Comparison of ENCODE assay signal across 8 cellular contexts in the genomic region with DNA sequence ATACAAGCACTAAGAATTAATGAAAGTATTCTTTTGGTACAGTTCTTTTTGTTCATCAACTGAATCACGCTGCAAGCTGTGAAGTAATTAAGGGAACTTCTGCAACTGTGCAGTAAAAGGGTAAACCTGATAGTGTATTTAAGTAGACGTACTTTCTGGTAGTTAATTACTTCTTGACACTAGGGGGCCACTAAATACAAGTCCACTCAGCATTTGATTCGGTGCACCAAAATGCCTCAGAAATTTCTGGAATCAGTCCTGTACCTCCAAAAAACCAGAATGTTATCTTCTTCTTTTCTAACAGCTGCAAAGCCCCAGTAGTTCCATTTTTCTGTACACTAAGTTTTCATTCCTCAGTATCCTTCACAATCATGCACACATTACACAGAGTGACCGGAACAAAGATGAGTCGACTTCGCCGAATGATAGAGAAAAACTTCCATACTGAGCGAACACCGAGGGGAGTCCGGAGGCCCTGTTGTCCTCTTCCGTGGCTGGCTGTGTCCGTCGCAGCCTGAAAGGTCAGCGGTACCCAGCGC. TPM values are rescaled to one million over a fixed set of nuclear protein-coding genes. Genes with fewer than 3 reads are reported as not detected.
DNase-seq lines count a peak whose midpoint lies in the region; ATAC-seq, FAIRE-seq and TF ChIP-seq lines count a peak whose summit lies in the region.

No MANE protein-coding gene starts in this region.

- peak overlapping the region; percentile 100 for H3K4me3 Mint-ChIP-seq in activated T-cell treated with anti-CD3 and anti-CD28 coated beads, Interleukin-2, amount 50 U/mL, for 4 hours

- 1% methylated on average over 14 of the region's 15 CpGs for WGBS in A549 (ENCODE audit: missing lambda C conversion rate)
- 0 to 1% methylated on average over 15 of the region's 15 CpGs for whole genome bisulfite sequencing in pancreas, 2 donors

- no peaks in the 10 kb centered on the region for H3K9me3 ChIP-seq in A549
- H3K9me3 ChIP-seq in pancreas: no peaks in the 10 kb centered on the region

- H3K4me1 Mint-ChIP-seq in activated T-cell treated with anti-CD3 and anti-CD28 coated beads, Interleukin-2, amount 50 U/mL, for 4 hours (ENCODE audit: low read depth): peaks cover 51% of the 10 kb centered on the region

- intact Hi-C loops in pancreas (cut with DNase I): no loop called here

- TF ChIP-seq CTCF in A549 (IDR thresholded peaks at IDR 0.05) (peak; percentile 53), GM10266 (IDR thresholded peaks at IDR 0.05; ENCODE audit: control insufficient read depth, insufficient read depth, low read depth, missing control alignments) (peak; percentile 52), pancreas (IDR thresholded peaks at IDR 0.05) (peak; percentile 9 to 33 (median 26))

- no peak for TF ChIP-seq EP300 in A549 (IDR thresholded peaks at IDR 0.05)

- DNase-seq in A549 (ENCODE audit: low read depth in 1 of 2, low spot score in 1 of 2) (peak; percentile 62 to 66), GM10266 (ENCODE audit: extremely low spot score) (peak; percentile 42), NCI-H1105 (lab: John Stamatoyannopoulos, UW) (peak; percentile 2), germinal center (ENCODE audit: low spot score) (peak; percentile 62), pancreas (no peak), ecto neural progenitor cell (ENCODE audit: low spot score) (no peak)
- DNase-seq in activated T-cell treated with anti-CD3 and anti-CD28 coated beads, Interleukin-2, amount 50 U/mL, for 4 hours: no peak

- peaks cover 7 to 16% (median 9%) of the 10 kb centered on the region in 3 donors for H3K36me3 ChIP-seq in pancreas

- H3K36me3 Mint-ChIP-seq in activated T-cell treated with anti-CD3 and anti-CD28 coated beads, Interleukin-2, amount 50 U/mL, for 4 hours (ENCODE audit: insufficient read depth): peaks cover 24% of the 10 kb centered on the region

- peak overlapping the region; percentile 85 for H3K4me3 ChIP-seq in A549
- H3K4me3 ChIP-seq in pancreas: peak overlapping the region; percentile 69 to 96 (median 80)

- CTCF ChIA-PET in A549 (lab: Yijun Ruan, JAX): interaction anchor here (0.7 to 2.2 kb wide), 16 partner anchors 9 to 1490 kb away, joined by 3 to 9 read pairs (median 4); no protein-coding TSS in a partner anchor

- H3K4me1 ChIP-seq in A549 (peaks cover 50% of the 10 kb centered on the region), pancreas (peaks cover 13 to 20% (median 17%) of the 10 kb centered on the region in 3 donors)

- H3K27ac ChIP-seq in A549 (peak overlapping the region; percentile 85 to 90), pancreas (peak overlapping the region in 3 of 4 donors; percentile 13 to 73 (median 51))

- TF ChIP-seq RAD21 in A549 (conservative IDR thresholded peaks at IDR 0.05 in 1 of 2, IDR thresholded peaks at IDR 0.05 in 1 of 2): peak; percentile 20 to 35; a peak in 2 of 5 replicates

- no peak for FAIRE-seq in A549 (lab: Jason Lieb, UNC)
- no peak for FAIRE-seq in pancreas (lab: Jason Lieb, UNC)

- POLR2A ChIA-PET in A549 (lab: Yijun Ruan, JAX): interaction anchor here (0.6 to 0.9 kb wide), 4 partner anchors 19 to 86 kb away, joined by 3 to 5 read pairs (median 4); no protein-coding TSS in a partner anchor

- H3K27me3 ChIP-seq in pancreas: no peaks in the 10 kb centered on the region

- TF ChIP-seq POLR2A in A549 (IDR thresholded peaks at IDR 0.05; ENCODE audit: low read length): no peak

- H3K9me3 Mint-ChIP-seq in activated T-cell treated with anti-CD3 and anti-CD28 coated beads, Interleukin-2, amount 50 U/mL, for 4 hours: no peaks in the 10 kb centered on the region

- no peaks in the 10 kb centered on the region for H3K27me3 Mint-ChIP-seq in activated T-cell treated with anti-CD3 and anti-CD28 coated beads, Interleukin-2, amount 50 U/mL, for 4 hours (ENCODE audit: low read depth)

- ATAC-seq in A549: peak; percentile 72 to 75
- ATAC-seq in HG02623 (IDR thresholded peaks at IDR 0.05; ENCODE audit: unreplicated experiment): peak; percentile 34
- ATAC-seq in activated T-cell treated with anti-CD3 and anti-CD28 coated beads, Interleukin-2, amount 50 U/mL, for 4 hours: peak; percentile 41 to 51
- peak; percentile 66 to 78 (median 74) for ATAC-seq in pancreas

- peak overlapping the region; percentile 81 for H3K4me2 ChIP-seq in A549

TF ChIP-seq in A549, 52 proteins besides CTCF, POLR2A, EP300 and RAD21 (continues in another document):
- TF ChIP-seq SMC3 (IDR thresholded peaks at IDR 0.05) (peak; percentile 40; the same call in 1 of the 3 replicates), CBX8 (IDR thresholded peaks at IDR 0.05) (no peak), FOXS1 (CRISPR knock-in tag; IDR thresholded peaks at IDR 0.05) (no peak), FOSB (CRISPR knock-in tag; IDR thresholded peaks at IDR 0.05) (no peak), RNF2 (IDR thresholded peaks at IDR 0.05; ENCODE audit: borderline replicate concordance, low read depth) (no peak), MAFK (IDR thresholded peaks at IDR 0.05; ENCODE audit: partially characterized antibody) (peak; percentile 65), ZFP36 (IDR thresholded peaks at IDR 0.05; ENCODE audit: borderline replicate concordance, partially characterized antibody) (no peak), ESRRA (IDR thresholded peaks at IDR 0.05; ENCODE audit: borderline replicate concordance, low read length) (no peak), MYC (IDR thresholded peaks at IDR 0.05; ENCODE audit: borderline replicate concordance, low read length) (no peak), NR3C1 (IDR thresholded peaks at IDR 0.05) (no peak), KDM5A (IDR thresholded peaks at IDR 0.05) (no peak), JUNB (IDR thresholded peaks at IDR 0.05) (no peak), GATA3 (IDR thresholded peaks at IDR 0.05; ENCODE audit: borderline replicate concordance) (no peak), PHF8 (IDR thresholded peaks at IDR 0.05; ENCODE audit: borderline replicate concordance, low read depth) (no peak), ZSCAN20 (CRISPR knock-in tag; IDR thresholded peaks at IDR 0.05) (no peak), HDAC2 (IDR thresholded peaks at IDR 0.05) (0 out of 2 replicates have a peak, but pooled peaks have one; percentile 17), POLR2AphosphoS2 (conservative IDR thresholded peaks at IDR 0.05; ENCODE audit: low read length) (no peak), HOXB13 (CRISPR knock-in tag; IDR thresholded peaks at IDR 0.05; ENCODE audit: low read depth) (no peak)
- TF ChIP-seq, protein P1, sequence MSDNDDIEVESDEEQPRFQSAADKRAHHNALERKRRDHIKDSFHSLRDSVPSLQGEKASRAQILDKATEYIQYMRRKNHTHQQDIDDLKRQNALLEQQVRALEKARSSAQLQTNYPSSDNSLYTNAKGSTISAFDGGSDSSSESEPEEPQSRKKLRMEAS (IDR thresholded peaks at IDR 0.05): no peak
- TF ChIP-seq, protein P2, sequence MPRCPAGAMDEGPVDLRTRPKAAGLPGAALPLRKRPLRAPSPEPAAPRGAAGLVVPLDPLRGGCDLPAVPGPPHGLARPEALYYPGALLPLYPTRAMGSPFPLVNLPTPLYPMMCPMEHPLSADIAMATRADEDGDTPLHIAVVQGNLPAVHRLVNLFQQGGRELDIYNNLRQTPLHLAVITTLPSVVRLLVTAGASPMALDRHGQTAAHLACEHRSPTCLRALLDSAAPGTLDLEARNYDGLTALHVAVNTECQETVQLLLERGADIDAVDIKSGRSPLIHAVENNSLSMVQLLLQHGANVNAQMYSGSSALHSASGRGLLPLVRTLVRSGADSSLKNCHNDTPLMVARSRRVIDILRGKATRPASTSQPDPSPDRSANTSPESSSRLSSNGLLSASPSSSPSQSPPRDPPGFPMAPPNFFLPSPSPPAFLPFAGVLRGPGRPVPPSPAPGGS (IDR thresholded peaks at IDR 0.05): no peak
- TF ChIP-seq, protein P3, sequence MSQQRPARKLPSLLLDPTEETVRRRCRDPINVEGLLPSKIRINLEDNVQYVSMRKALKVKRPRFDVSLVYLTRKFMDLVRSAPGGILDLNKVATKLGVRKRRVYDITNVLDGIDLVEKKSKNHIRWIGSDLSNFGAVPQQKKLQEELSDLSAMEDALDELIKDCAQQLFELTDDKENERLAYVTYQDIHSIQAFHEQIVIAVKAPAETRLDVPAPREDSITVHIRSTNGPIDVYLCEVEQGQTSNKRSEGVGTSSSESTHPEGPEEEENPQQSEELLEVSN (IDR thresholded peaks at IDR 0.05; ENCODE audit: borderline replicate concordance, low read depth): no peak
- TF ChIP-seq, protein P4, sequence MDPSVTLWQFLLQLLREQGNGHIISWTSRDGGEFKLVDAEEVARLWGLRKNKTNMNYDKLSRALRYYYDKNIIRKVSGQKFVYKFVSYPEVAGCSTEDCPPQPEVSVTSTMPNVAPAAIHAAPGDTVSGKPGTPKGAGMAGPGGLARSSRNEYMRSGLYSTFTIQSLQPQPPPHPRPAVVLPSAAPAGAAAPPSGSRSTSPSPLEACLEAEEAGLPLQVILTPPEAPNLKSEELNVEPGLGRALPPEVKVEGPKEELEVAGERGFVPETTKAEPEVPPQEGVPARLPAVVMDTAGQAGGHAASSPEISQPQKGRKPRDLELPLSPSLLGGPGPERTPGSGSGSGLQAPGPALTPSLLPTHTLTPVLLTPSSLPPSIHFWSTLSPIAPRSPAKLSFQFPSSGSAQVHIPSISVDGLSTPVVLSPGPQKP (IDR thresholded peaks at IDR 0.05; ENCODE audit: low read depth, low read length): no peak

RNA-seq across cellular contexts. Expression of a gene that starts 0.5 kb away (rescaled TPM):
- polyA plus RNA-seq in A549 (2011; rRNA removed) (54.9 and 63.1 TPM in 2 replicates), A549 (2017; fragmentation: RNase III; extraction: RNeasy Plus Mini Kit Qiagen cat#74134 plus additional on column Dnase treatment) (32.2 to 36.5 TPM (median 34.9 TPM) in 3 replicates), pancreas (10 to 100 TPM; 12.5 to 15.8 TPM)
- 16.8 and 17.0 TPM in 2 replicates for polyA plus RNA-seq in A549 (2012; cell fraction: cytosol; rRNA removed)
- 13.7 and 21.6 TPM in 2 replicates for polyA plus RNA-seq in A549 (2012; cell fraction: nucleus; rRNA removed)
- 24.3 and 28.7 TPM in 2 replicates for polyA minus RNA-seq in A549 (2011; rRNA and poly(A)+ RNA removed)
- 10 to 100 TPM; 24.3 to 28.2 (median 26.2) TPM for total RNA-seq in activated T-cell treated with anti-CD3 and anti-CD28 coated beads, Interleukin-2, amount 50 U/mL, for 4 hours
- 10 to 100 TPM in 2 of 6 donors, 1 to 10 TPM in 4; 6.9 to 11.3 (median 9.0) TPM for total RNA-seq in pancreas

RNA-seq across cellular contexts. Expression of a gene that starts 0.6 kb away (rescaled TPM):
- 89.5 and 192 TPM in 2 replicates for polyA plus RNA-seq in A549 (2011; rRNA removed)
- polyA plus RNA-seq in A549 (2012; cell fraction: cytosol; rRNA removed): 36.7 and 69.3 TPM in 2 replicates
- 11.8 and 15.8 TPM in 2 replicates for polyA plus RNA-seq in A549 (2012; cell fraction: nucleus; rRNA removed)
- polyA plus RNA-seq in A549 (2017; fragmentation: RNase III; extraction: RNeasy Plus Mini Kit Qiagen cat#74134 plus additional on column Dnase treatment): 228 to 258 TPM (median 235 TPM) in 3 replicates
- 12.2 and 16.9 TPM in 2 replicates for polyA minus RNA-seq in A549 (2011; rRNA and poly(A)+ RNA removed)
- total RNA-seq in activated T-cell treated with anti-CD3 and anti-CD28 coated beads, Interleukin-2, amount 50 U/mL, for 4 hours: 100 to 1,000 TPM; 171 to 179 (median 177) TPM
- 10 to 100 TPM; 22.4 to 38.7 (median 30.4) TPM for total RNA-seq in pancreas
- polyA plus RNA-seq in pancreas: 10 to 100 TPM; 44.6 to 68.6 TPM

Comparison
In these comparisons a context has a peak if more than half of its experiments do, and no peak if none do; other contexts are left out.
1. DNase-seq: peak in A549 (2 of 2), GM10266 (single experiment), NCI-H1105 (single experiment) and germinal center (single experiment); none in activated T-cell treated with anti-CD3 and anti-CD28 coated beads, Interleukin-2, amount 50 U/mL, for 4 hours (single experiment), pancreas (0 of 6) and ecto neural progenitor cell (single experiment).
2. RNA of a gene that starts 0.6 kb away (total RNA-seq): 171 to 179 TPM in activated T-cell treated with anti-CD3 and anti-CD28 coated beads, Interleukin-2, amount 50 U/mL, for 4 hours; 22.4 to 38.7 TPM in pancreas; every median in the first group is over 4 times any median in the second.
3. Peak in every context shown above with its lines, with median percentiles within 50 percentile points of each other: ATAC-seq and CTCF ChIP-seq.